Comparison of ENCODE assay signal across 15 cellular contexts in genomic region chr11:68341557-68342458, GRCh38. TPM values are rescaled to one million over a fixed set of nuclear protein-coding genes. Genes with fewer than 3 reads are reported as not detected.
DNase-seq lines count a peak whose midpoint lies in the region; ATAC-seq, FAIRE-seq and TF ChIP-seq lines count a peak whose summit lies in the region.
"Had no signal": no experiment of that assay in that cellular context is flagged by ENCODE, and none has a peak within 500 bp of the region (broad histone marks: within the 10 kb centered on the region; RNA-seq: fewer than 3 reads in every experiment).

No MANE protein-coding gene starts in this region.

- peaks cover 0 to 26% (median 0%) of the 10 kb centered on the region in 11 experiments; a peak in 3 of 22 replicates for H3K27me3 ChIP-seq in BLaER1 treated with 17β-estradiol and CSF1 and Interleukin-3, amounts not matched to agents 10 nM and 100 nM
- H3K27me3 ChIP-seq in H1 (replicated peaks in 1 of 4; ENCODE audit: control insufficient read depth in 3 of 4, extremely low read depth in 1 of 4, insufficient read depth in 3 of 4, low read length in 3 of 4) (no peaks in the 10 kb centered on the region), parathyroid adenoma (ENCODE audit: control insufficient read depth, insufficient read depth, low read length) (no peaks in the 10 kb centered on the region)
- H3K27me3 ChIP-seq: dorsolateral prefrontal cortex, SJCRH30, testis had no signal

- ATAC-seq in activated CD4-positive, CD25-positive, alpha-beta regulatory T cell treated with anti-CD3 and anti-CD28 coated beads, Interleukin-2, amount 50 U/mL, for 24 hours, result no peak
- ATAC-seq in HG02623 (IDR thresholded peaks at IDR 0.05; ENCODE audit: unreplicated experiment) (no peak), sciatic nerve (no peak)

- 80% methylated on average over 18 of the region's 21 CpGs; no CpG with 5 or more reads in 1 of the 2 experiments for WGBS in H1 (ENCODE audit: extremely low coverage in 1 of 2, insufficient coverage in 1 of 2, insufficient read length in 1 of 2, insufficient replicate concordance in 2 of 2, low coverage in 1 of 2, low lambda C conversion rate in 2 of 2, missing lambda C conversion rate in 1 of 2), 2 experiments

- peaks cover 0 to 10% (median 7%) of the 10 kb centered on the region in 11 experiments; a peak in 8 of 22 replicates for H3K9me3 ChIP-seq in BLaER1 treated with 17β-estradiol and CSF1 and Interleukin-3, amounts not matched to agents 10 nM and 100 nM (replicated peaks in 1 of 11)
- H3K9me3 ChIP-seq in H1 (ENCODE audit: insufficient read depth in 2 of 2, low read depth in 1 of 2, low read length in 1 of 2), result no peaks in the 10 kb centered on the region; a peak in 1 of 4 replicates
- H3K9me3 ChIP-seq in parathyroid adenoma (ENCODE audit: control insufficient read depth, low read length), result no peaks in the 10 kb centered on the region
- H3K9me3 ChIP-seq: testis had no signal

- peak overlapping the region; percentile 51 for H3K18ac ChIP-seq in H1 (ENCODE audit: extremely low read depth, low read length)

- H2BK120ac ChIP-seq in H1 (replicated peaks; ENCODE audit: low read depth, low read length), result peak overlapping the region; percentile 38

- no peak for TF ChIP-seq RAD21 in H1 (IDR thresholded peaks at IDR 0.05 in 1 of 2, conservative IDR thresholded peaks at IDR 0.05 in 1 of 2; ENCODE audit: low read depth in 2 of 2, low read length in 2 of 2)

- peak overlapping the region; percentile 86 for H4K91ac ChIP-seq in H1 (replicated peaks; ENCODE audit: insufficient read length, low read length)

- H4K20me1 ChIP-seq in BLaER1 treated with 17β-estradiol and CSF1 and Interleukin-3, amounts not matched to agents 10 nM and 100 nM, result peaks cover 38 to 100% (median 87%) of the 10 kb centered on the region in 11 experiments; a peak in 20 of 22 replicates
- peaks cover 0 to 3% of the 10 kb centered on the region in 2 experiments for H4K20me1 ChIP-seq in H1 (replicated peaks in 1 of 2; ENCODE audit: control insufficient read depth in 1 of 2, insufficient read depth in 2 of 2, low read length in 2 of 2)

- peak overlapping the region; percentile 60 for H3K4ac ChIP-seq in H1 (replicated peaks; ENCODE audit: insufficient read length, low read depth, low read length)

- peak overlapping the region; percentile 84 for H4K8ac ChIP-seq in H1 (ENCODE audit: extremely low read depth, insufficient read depth, low read length)

- H2BK5ac ChIP-seq in H1 (ENCODE audit: low read depth, low read length), result peak overlapping the region; percentile 90

- no peak overlapping the region for H2AFZ ChIP-seq in H1 (ENCODE audit: low read length)
- peak overlapping the region; percentile 25 for H2AFZ ChIP-seq in parathyroid adenoma

- peaks cover 11% of the 10 kb centered on the region for H3K79me1 ChIP-seq in H1 (ENCODE audit: low read depth, low read length)

- intact Hi-C loops in sciatic nerve (cut with DNase I), result no loop called here

- no peak overlapping the region for H3K14ac ChIP-seq in H1 (ENCODE audit: insufficient read length)

- H2BK15ac ChIP-seq in H1 (ENCODE audit: low read length), result peak overlapping the region; percentile 92

- peak overlapping the region in 1 of 10 experiments; percentile 8; a peak in 1 of 20 replicates for H3K4me3 ChIP-seq in BLaER1 treated with 17β-estradiol and CSF1 and Interleukin-3, amounts not matched to agents 10 nM and 100 nM
- H3K4me3 ChIP-seq in H1 (ENCODE audit: extremely low read depth in 1 of 4, insufficient read depth in 2 of 4, low read depth in 3 of 4, low read length in 4 of 4) (peak overlapping the region in 2 of 4 experiments; percentile 14 to 16; a peak in 1 of 8 replicates), parathyroid adenoma (ENCODE audit: low read depth, low read length) (no peak overlapping the region)
- H3K4me3 ChIP-seq: dorsolateral prefrontal cortex, SJCRH30, testis had no signal

- peak overlapping the region in 8 of 11 experiments; percentile 6 to 68 (median 50); a peak in 13 of 22 replicates for H3K9ac ChIP-seq in BLaER1 treated with 17β-estradiol and CSF1 and Interleukin-3, amounts not matched to agents 10 nM and 100 nM
- peak overlapping the region in 2 of 4 experiments; percentile 8 to 24; a peak in 3 of 7 replicates for H3K9ac ChIP-seq in H1 (replicated peaks in 1 of 4; ENCODE audit: extremely low read depth in 1 of 4, low read depth in 3 of 4, low read length in 3 of 4)
- no peak overlapping the region for H3K9ac ChIP-seq in parathyroid adenoma

- H3K36me3 ChIP-seq in BLaER1 treated with 17β-estradiol and CSF1 and Interleukin-3, amounts not matched to agents 10 nM and 100 nM, result peaks cover 0 to 15% (median 0%) of the 10 kb centered on the region in 11 experiments; a peak in 6 of 22 replicates
- H3K36me3 ChIP-seq in H1 (ENCODE audit: control insufficient read depth in 2 of 4, insufficient read depth in 4 of 4, low read length in 3 of 4) (no peaks in the 10 kb centered on the region), parathyroid adenoma (ENCODE audit: control insufficient read depth, insufficient read depth, low read length) (no peaks in the 10 kb centered on the region)

- no peak for TF ChIP-seq EP300 in H1 (IDR thresholded peaks at IDR 0.05; ENCODE audit: borderline replicate concordance in 1 of 2, low read depth in 2 of 2, low read length in 2 of 2)

- TF ChIP-seq POLR2A in H1 (IDR thresholded peaks at IDR 0.05; ENCODE audit: control extremely low read depth in 1 of 2, low read depth in 2 of 2, low read length in 2 of 2), result no peak

- FAIRE-seq in H1 (lab: Jason Lieb, UNC), result no peak
- FAIRE-seq: D721Med, GM18507, islet of Langerhans had no signal

- peak overlapping the region in 8 of 11 experiments; percentile 5 to 56 (median 44); a peak in 12 of 22 replicates for H3K27ac ChIP-seq in BLaER1 treated with 17β-estradiol and CSF1 and Interleukin-3, amounts not matched to agents 10 nM and 100 nM
- H3K27ac ChIP-seq in H1 (ENCODE audit: low read depth, low read length) (peak overlapping the region; percentile 77), parathyroid adenoma (peak overlapping the region; percentile 72), substantia nigra (ENCODE audit: low read depth, low read length, poor library complexity, severe bottlenecking) (no peak overlapping the region)
- H3K27ac ChIP-seq: testis had no signal

- no peaks in the 10 kb centered on the region for H3K23me2 ChIP-seq in H1 (ENCODE audit: low read depth, low read length)

- peaks cover 54 to 100% (median 98%) of the 10 kb centered on the region in 10 experiments for H3K4me1 ChIP-seq in BLaER1 treated with 17β-estradiol and CSF1 and Interleukin-3, amounts not matched to agents 10 nM and 100 nM
- H3K4me1 ChIP-seq in H1 (replicated peaks in 1 of 4; ENCODE audit: control insufficient read depth in 3 of 4, insufficient read depth in 4 of 4, low read length in 3 of 4) (peaks cover 11 to 33% (median 26%) of the 10 kb centered on the region in 4 experiments), parathyroid adenoma (peaks cover 19% of the 10 kb centered on the region)
- H3K4me1 ChIP-seq: testis had no signal

- POLR2A ChIA-PET in H1 (lab: Charles Lee; ENCODE audit: partially characterized antibody), result interaction anchor here (1.4 to 3.6 kb wide), 6 partner anchors 10 to 41 kb away, joined by 4 to 17 read pairs (median 6); no protein-coding TSS in a partner anchor

- H2BK20ac ChIP-seq in H1 (ENCODE audit: low read length), result 0 out of 2 replicates have a peak overlapping the region, but pooled peaks have one; percentile 97

- no peak overlapping the region for H3K23ac ChIP-seq in H1 (ENCODE audit: insufficient read length)

- H2BK12ac ChIP-seq in H1 (ENCODE audit: low read depth, low read length), result peak overlapping the region; percentile 92; the same call in 1 of the 2 replicates

- H4K5ac ChIP-seq in H1 (ENCODE audit: insufficient read length, low read depth, low read length), result peak overlapping the region; percentile 18

- H3K4me2 ChIP-seq in BLaER1 treated with 17β-estradiol and CSF1 and Interleukin-3, amounts not matched to agents 10 nM and 100 nM, result peak overlapping the region; percentile 70 to 94 (median 81)
- H3K4me2 ChIP-seq in H1 (ENCODE audit: insufficient read depth in 1 of 2, low read depth in 2 of 2, low read length in 2 of 2) (peak overlapping the region in 1 of 2 experiments; percentile 1; a peak in 2 of 4 replicates), parathyroid adenoma (ENCODE audit: low read length) (no peak overlapping the region)

- peak overlapping the region; percentile 65; the same call in 1 of the 2 replicates for H2AK5ac ChIP-seq in H1 (ENCODE audit: low read depth, low read length)

- H3K79me2 ChIP-seq in H1 (ENCODE audit: control insufficient read depth in 1 of 2, insufficient read depth in 2 of 2, low read length in 2 of 2) (peaks cover 4 to 67% of the 10 kb centered on the region in 2 experiments; a peak in 3 of 4 replicates), parathyroid adenoma (peaks cover 5% of the 10 kb centered on the region)

- TF ChIP-seq CTCF in H1 (IDR thresholded peaks at IDR 0.05; ENCODE audit: control extremely low read depth in 1 of 3, insufficient read depth in 1 of 3, low read depth in 1 of 3, low read length in 3 of 3) (peak in 1 of 3 experiments; percentile 28; a peak in 1 of 4 replicates), parathyroid adenoma (IDR thresholded peaks at IDR 0.05) (no peak)

- peak; percentile 12 for DNase-seq in NCI-H69 (lab: John Stamatoyannopoulos, UW)
- DNase-seq in H1 (ENCODE audit: low read depth in 1 of 2, low spot score in 2 of 2), result no peak
- no peak for DNase-seq in substantia nigra (lab: John Stamatoyannopoulos, UW)
- DNase-seq in sciatic nerve (ENCODE audit: low spot score), result no peak
- DNase-seq: activated CD8-positive, alpha-beta memory T cell treated with anti-CD3 and anti-CD28 coated beads, Interleukin-2, amount 50 U/mL, for 48 hours; dorsolateral prefrontal cortex; testis had no signal

- CTCF ChIA-PET in H1 (lab: Charles Lee; ENCODE audit: partially characterized antibody), result interaction anchor here (0.7 to 2.7 kb wide), 10 partner anchors 9 to 46 kb away, joined by 3 to 13 read pairs (median 6); no protein-coding TSS in a partner anchor

- H3K56ac ChIP-seq in H1 (replicated peaks; ENCODE audit: insufficient read length, low read depth, low read length), result no peak overlapping the region

TF ChIP-seq in H1, 55 proteins besides CTCF, POLR2A, EP300 and RAD21 (continues in another document):
- TF ChIP-seq YY1 (IDR thresholded peaks at IDR 0.05; ENCODE audit: low read depth, low read length) (no peak), CEBPB (IDR thresholded peaks at IDR 0.05; ENCODE audit: low read depth, low read length) (no peak), SRF (IDR thresholded peaks at IDR 0.05; ENCODE audit: low read depth, low read length) (no peak)

RNA-seq across cellular contexts. Expression of gene LRP5, which starts 29.4 kb away (rescaled TPM):
- 35.4 and 38.9 TPM in 2 replicates for total RNA-seq in H1 (2021; fragmentation: NEBNext Ultra II Directional; extraction: Animal tissue kit (Norgen Biotek cat#: 25700))
- 19.0 and 31.5 TPM in 2 replicates for polyA plus RNA-seq in H1 (2011; rRNA removed)
- polyA plus RNA-seq in H1 (2011; cell fraction: cytosol; rRNA removed), result 13.8 TPM
- polyA plus RNA-seq in H1 (2011; cell fraction: nucleus; rRNA removed), result 38.9 TPM
- polyA plus RNA-seq in H1 (2012, experiment 1 of 2), result 17.8 to 35.8 TPM (median 32.9 TPM) in 4 replicates
- 29.9 TPM for polyA plus RNA-seq in H1 (2012, experiment 2 of 2)
- 62.7 TPM for polyA plus RNA-seq in H1 (2013, experiment 1 of 2)
- polyA plus RNA-seq in H1 (2013, experiment 2 of 2), result 63.2 TPM
- 22.5 and 24.7 TPM in 2 replicates for polyA minus RNA-seq in H1 (2011; rRNA and poly(A)+ RNA removed)
- 27.4 TPM for polyA minus RNA-seq in H1 (2011; cell fraction: cytosol; rRNA and poly(A)+ RNA removed)
- polyA minus RNA-seq in H1 (2011; cell fraction: nucleus; rRNA and poly(A)+ RNA removed), result 23.6 TPM
- 55.2 TPM for total RNA-seq in sciatic nerve
